In the genomic region with DNA sequence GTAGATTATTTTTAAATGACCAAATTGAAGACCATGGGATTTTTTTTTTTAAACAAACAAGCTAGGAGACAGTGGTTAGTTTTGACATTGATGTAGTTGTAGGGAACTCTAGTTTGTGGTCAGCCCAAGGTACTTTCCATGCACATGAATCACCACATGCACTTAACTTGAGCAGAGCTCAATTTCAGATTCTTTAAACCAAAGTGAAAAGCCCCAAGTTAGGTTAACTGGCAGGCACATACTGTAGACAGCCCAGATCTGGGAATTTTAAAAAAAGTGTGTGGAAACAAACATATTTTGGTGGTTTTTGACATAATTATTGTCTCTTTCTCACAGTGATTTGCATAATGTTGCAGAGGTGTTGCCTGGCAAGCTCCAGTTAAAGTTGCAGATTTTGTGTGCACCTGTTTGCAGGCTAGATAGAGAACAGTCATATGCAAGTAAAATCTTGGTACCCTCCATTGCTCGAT, we compare ENCODE assay signal across 8 cellular contexts.
DNase-seq lines count a peak whose midpoint lies in the region; ATAC-seq and TF ChIP-seq lines count a peak whose summit lies in the region.

No MANE protein-coding gene starts in this region.

- no peak overlapping the region for H3K9ac ChIP-seq in SK-N-SH
- H3K9ac ChIP-seq in mesenchymal stem cell (ENCODE audit: low read length): no peak overlapping the region
- H3K9ac ChIP-seq in neuronal stem cell (ENCODE audit: low read depth, low read length, poor library complexity): no peak overlapping the region

- DNase-seq in activated CD4-positive, alpha-beta T cell treated with anti-CD3 and anti-CD28 coated beads for 36 hours: peak; percentile 68
- DNase-seq in activated CD4-positive, alpha-beta T cell treated with anti-CD3 and anti-CD28 coated beads, Interleukin-2, amount 50 U/mL, for 1 hour: no peak
- no peak for DNase-seq in SK-N-SH
- DNase-seq in mesenchymal stem cell: peak; percentile 83
- DNase-seq in NCI-H1436 (lab: John Stamatoyannopoulos, UW): no peak
- no peak for DNase-seq in neuronal stem cell (ENCODE audit: low spot score)
- DNase-seq in right cardiac atrium: no peak

- H3K36me3 ChIP-seq in SK-N-SH (replicated peaks in 1 of 2; ENCODE audit: control insufficient read depth in 1 of 2, insufficient read depth in 2 of 2, low read length in 1 of 2) (peaks cover 7 to 41% of the 10 kb centered on the region in 2 experiments), mesenchymal stem cell (ENCODE audit: control insufficient read depth in 1 of 2, insufficient read depth in 2 of 2, low read depth in 1 of 2, low read length in 2 of 2) (peaks cover 0 to 11% of the 10 kb centered on the region in 2 experiments), neuronal stem cell (replicated peaks in 1 of 2; ENCODE audit: control insufficient read depth in 2 of 2, insufficient read depth in 2 of 2, low read length in 2 of 2) (peaks cover 0 to 11% of the 10 kb centered on the region in 2 donors)

- H3K4me2 ChIP-seq in SK-N-SH (no peak overlapping the region), mesenchymal stem cell (ENCODE audit: low read length, poor library complexity, severe bottlenecking) (no peak overlapping the region), neuronal stem cell (ENCODE audit: insufficient read depth, low read length, poor library complexity, severe bottlenecking) (no peak overlapping the region)

- ATAC-seq in activated CD4-positive, alpha-beta T cell treated with anti-CD3 and anti-CD28 coated beads for 36 hours: peak; percentile 95
- ATAC-seq in HG02938 (IDR thresholded peaks at IDR 0.05; ENCODE audit: unreplicated experiment): peak; percentile 87
- ATAC-seq in right cardiac atrium: no peak

- H3K9me2 ChIP-seq in SK-N-SH: no peaks in the 10 kb centered on the region

- H4K20me1 ChIP-seq in SK-N-SH (ENCODE audit: insufficient read depth): no peaks in the 10 kb centered on the region

- H3K23ac ChIP-seq in mesenchymal stem cell (ENCODE audit: low read length in 2 of 2) (no peak overlapping the region), neuronal stem cell (ENCODE audit: low read depth, low read length, poor library complexity) (no peak overlapping the region)

- no peak for TF ChIP-seq CTCF in SK-N-SH (IDR thresholded peaks at IDR 0.05)

- TF ChIP-seq RAD21 in SK-N-SH (IDR thresholded peaks at IDR 0.05; ENCODE audit: low read length): no peak

- H3K27me3 Mint-ChIP-seq in activated CD4-positive, alpha-beta T cell treated with anti-CD3 and anti-CD28 coated beads for 36 hours: peaks cover 12% of the 10 kb centered on the region

- no peaks in the 10 kb centered on the region for H3K27me3 ChIP-seq in SK-N-SH (ENCODE audit: insufficient read depth)
- H3K27me3 ChIP-seq in mesenchymal stem cell (ENCODE audit: control insufficient read depth in 1 of 2, insufficient read depth in 1 of 2, low read length in 2 of 2): no peaks in the 10 kb centered on the region
- H3K27me3 ChIP-seq in neuronal stem cell (ENCODE audit: control insufficient read depth in 3 of 3, insufficient read depth in 3 of 3, low read depth in 1 of 3, low read length in 3 of 3): no peaks in the 10 kb centered on the region
- no peaks in the 10 kb centered on the region for H3K27me3 ChIP-seq in right cardiac atrium (ENCODE audit: control insufficient read depth, insufficient read depth)

- H3K27ac ChIP-seq in SK-N-SH (ENCODE audit: low read depth in 2 of 2, low read length in 1 of 2): peak overlapping the region in 1 of 2 experiments; percentile 46; a peak in 2 of 4 replicates
- H3K27ac ChIP-seq in mesenchymal stem cell (ENCODE audit: low read length, poor library complexity, severe bottlenecking): no peak overlapping the region
- H3K27ac ChIP-seq in neuronal stem cell (replicated peaks; ENCODE audit: low read length): no peak overlapping the region
- H3K27ac ChIP-seq in right cardiac atrium (ENCODE audit: low read length): no peak overlapping the region

- H2BK12ac ChIP-seq in mesenchymal stem cell (ENCODE audit: low read length in 2 of 2) (no peak overlapping the region), neuronal stem cell (ENCODE audit: low read length) (no peak overlapping the region)

- no peak for TF ChIP-seq EP300 in SK-N-SH (IDR thresholded peaks at IDR 0.05; ENCODE audit: borderline replicate concordance in 1 of 2, low read depth in 1 of 2, low read length in 1 of 2)

- POLR2A ChIA-PET in activated CD4-positive, alpha-beta T cell treated with anti-CD3 and anti-CD28 coated beads for 36 hours (lab: Charles Lee): interaction anchor here (0.7 kb wide), 1 partner anchor 122 kb away, joined by 3 read pairs; no protein-coding TSS in a partner anchor
- POLR2A ChIA-PET in SK-N-SH (lab: Yijun Ruan, JAX): no interaction called here

- no peak overlapping the region for H2BK120ac ChIP-seq in mesenchymal stem cell (ENCODE audit: low read depth, low read length)
- H2BK120ac ChIP-seq in neuronal stem cell (ENCODE audit: low read depth, low read length): no peak overlapping the region

- H3K4me3 ChIP-seq in SK-N-SH (ENCODE audit: low read depth in 2 of 2, low read length in 1 of 2) (no peak overlapping the region), mesenchymal stem cell (ENCODE audit: insufficient read depth in 1 of 2, low read depth in 1 of 2, low read length in 2 of 2) (no peak overlapping the region), neuronal stem cell (ENCODE audit: low read length in 2 of 2) (no peak overlapping the region), right cardiac atrium (ENCODE audit: low read length) (no peak overlapping the region)

- intact Hi-C loops in activated CD4-positive, alpha-beta T cell treated with anti-CD3 and anti-CD28 coated beads for 36 hours (cut with DNase I, micrococcal nuclease): loop anchor here (2.0 to 5.0 kb wide), 2 partner anchors 40 to 42 kb away; no protein-coding TSS in a partner anchor
- intact Hi-C loops in right cardiac atrium (cut with DNase I): no loop called here

- peaks cover 1% of the 10 kb centered on the region for H3K36me3 Mint-ChIP-seq in activated CD4-positive, alpha-beta T cell treated with anti-CD3 and anti-CD28 coated beads for 36 hours (ENCODE audit: low read depth)

- H3K9me3 ChIP-seq in SK-N-SH (peaks cover 14% of the 10 kb centered on the region), mesenchymal stem cell (ENCODE audit: control insufficient read depth, low read length) (peaks cover 9% of the 10 kb centered on the region), neuronal stem cell (replicated peaks in 1 of 2; ENCODE audit: control insufficient read depth in 2 of 2, insufficient read depth in 1 of 2, low read depth in 1 of 2, low read length in 2 of 2) (peaks cover 0 to 25% of the 10 kb centered on the region in 2 donors), right cardiac atrium (ENCODE audit: control insufficient read depth, low read length) (no peaks in the 10 kb centered on the region)

- peak overlapping the region; percentile 1 for H3K4me3 Mint-ChIP-seq in activated CD4-positive, alpha-beta T cell treated with anti-CD3 and anti-CD28 coated beads for 36 hours

- peaks cover 8% of the 10 kb centered on the region for H3K9me3 Mint-ChIP-seq in activated CD4-positive, alpha-beta T cell treated with anti-CD3 and anti-CD28 coated beads for 36 hours (ENCODE audit: low read depth)

- H3K79me1 ChIP-seq in mesenchymal stem cell (replicated peaks; ENCODE audit: low read length, poor library complexity, severe bottlenecking) (no peaks in the 10 kb centered on the region), neuronal stem cell (ENCODE audit: low read depth, low read length) (no peaks in the 10 kb centered on the region)

- H3K4me1 Mint-ChIP-seq in activated CD4-positive, alpha-beta T cell treated with anti-CD3 and anti-CD28 coated beads for 36 hours: peaks cover 15% of the 10 kb centered on the region

- H3K4me1 ChIP-seq in SK-N-SH (ENCODE audit: control insufficient read depth in 1 of 2, insufficient read depth in 2 of 2, low read depth in 1 of 2, low read length in 1 of 2) (no peaks in the 10 kb centered on the region), mesenchymal stem cell (ENCODE audit: control insufficient read depth, insufficient read depth, low read depth, low read length) (peaks cover 5% of the 10 kb centered on the region), neuronal stem cell (ENCODE audit: control insufficient read depth in 2 of 2, insufficient read depth in 1 of 2, low read depth in 1 of 2, low read length in 2 of 2) (peaks cover 3 to 5% of the 10 kb centered on the region in 2 donors), right cardiac atrium (ENCODE audit: control insufficient read depth, insufficient read depth, low read length) (no peaks in the 10 kb centered on the region)

- H4K91ac ChIP-seq in mesenchymal stem cell (ENCODE audit: low read length): no peak overlapping the region
- no peak overlapping the region for H4K91ac ChIP-seq in neuronal stem cell (ENCODE audit: low read depth, low read length, poor library complexity)

- peaks cover 8% of the 10 kb centered on the region for H3F3A ChIP-seq in SK-N-SH (replicated peaks; ENCODE audit: insufficient read depth)

- H2BK15ac ChIP-seq in mesenchymal stem cell (ENCODE audit: low read depth, poor library complexity, severe bottlenecking): no peak overlapping the region
- no peak overlapping the region for H2BK15ac ChIP-seq in neuronal stem cell (ENCODE audit: low read length)

- no peak overlapping the region for H2AK5ac ChIP-seq in mesenchymal stem cell (ENCODE audit: low read length, severe bottlenecking)
- H2AK5ac ChIP-seq in neuronal stem cell (ENCODE audit: low read depth, low read length): no peak overlapping the region

- no peak overlapping the region for H4K8ac ChIP-seq in mesenchymal stem cell (ENCODE audit: low read length)
- no peak overlapping the region for H4K8ac ChIP-seq in neuronal stem cell (ENCODE audit: low read depth, low read length)

- H2BK5ac ChIP-seq in mesenchymal stem cell (ENCODE audit: low read depth, low read length, poor library complexity, severe bottlenecking) (no peak overlapping the region), neuronal stem cell (ENCODE audit: low read length) (no peak overlapping the region)

- no peak overlapping the region for H3K27ac Mint-ChIP-seq in activated CD4-positive, alpha-beta T cell treated with anti-CD3 and anti-CD28 coated beads for 36 hours

- no peaks in the 10 kb centered on the region; the same call in 1 of the 2 replicates for H3K79me2 ChIP-seq in SK-N-SH (ENCODE audit: insufficient read depth)

- WGBS in SK-N-SH (ENCODE audit: low lambda C conversion rate): 96% methylated on average over 1 of the region's 1 CpG
- WGBS in mesenchymal stem cell: no CpG with 5 or more reads among the region's 1 CpG
- no CpG with 5 or more reads among the region's 1 CpG for WGBS in neuronal stem cell (ENCODE audit: extremely low coverage in 2 of 2, insufficient read length in 2 of 2, insufficient replicate concordance in 1 of 2), 2 donors
- 98% methylated on average over 1 of the region's 1 CpG for WGBS in right cardiac atrium

- no peak overlapping the region for H2AFZ ChIP-seq in SK-N-SH (ENCODE audit: low read depth)
- no peak overlapping the region for H2AFZ ChIP-seq in mesenchymal stem cell (ENCODE audit: low read depth, low read length)
- no peak overlapping the region for H2AFZ ChIP-seq in neuronal stem cell (ENCODE audit: low read length)

- H3K14ac ChIP-seq in mesenchymal stem cell (ENCODE audit: low read length in 2 of 2): no peak overlapping the region
- no peak overlapping the region for H3K14ac ChIP-seq in neuronal stem cell (ENCODE audit: low read length)

- no peak overlapping the region for H3K18ac ChIP-seq in mesenchymal stem cell (ENCODE audit: low read depth in 1 of 2, low read length in 2 of 2)
- H3K18ac ChIP-seq in neuronal stem cell (ENCODE audit: low read length): no peak overlapping the region

- H3K4ac ChIP-seq in mesenchymal stem cell (ENCODE audit: low read depth in 1 of 2, low read length in 2 of 2) (no peak overlapping the region), neuronal stem cell (ENCODE audit: low read length) (no peak overlapping the region)

- CTCF ChIA-PET in activated CD4-positive, alpha-beta T cell treated with anti-CD3 and anti-CD28 coated beads for 36 hours (lab: Charles Lee): interaction anchor here (0.6 to 1.0 kb wide), 3 partner anchors 11 to 88 kb away, joined by 3 to 4 read pairs (median 3); a partner anchor contains a TSS
- CTCF ChIA-PET in SK-N-SH (lab: Yijun Ruan, JAX): no interaction called here

Comparison
In these comparisons a context has a peak if more than half of its experiments do, and no peak if none do; other contexts are left out.
1. DNase-seq: peak in activated CD4-positive, alpha-beta T cell treated with anti-CD3 and anti-CD28 coated beads for 36 hours (single experiment) and mesenchymal stem cell (single experiment); none in activated CD4-positive, alpha-beta T cell treated with anti-CD3 and anti-CD28 coated beads, Interleukin-2, amount 50 U/mL, for 1 hour (single experiment), SK-N-SH (single experiment), NCI-H1436 (single experiment), neuronal stem cell (single experiment) and right cardiac atrium (0 of 3).
2. ATAC-seq: peak in activated CD4-positive, alpha-beta T cell treated with anti-CD3 and anti-CD28 coated beads for 36 hours (single experiment) and HG02938 (single experiment); none in right cardiac atrium (0 of 2).
3. intact Hi-C loops: an anchor here in activated CD4-positive, alpha-beta T cell treated with anti-CD3 and anti-CD28 coated beads for 36 hours (2.0 to 5.0 kb wide); none called in right cardiac atrium.